ENCODE assay signal across 18 cellular contexts in the genomic region with DNA sequence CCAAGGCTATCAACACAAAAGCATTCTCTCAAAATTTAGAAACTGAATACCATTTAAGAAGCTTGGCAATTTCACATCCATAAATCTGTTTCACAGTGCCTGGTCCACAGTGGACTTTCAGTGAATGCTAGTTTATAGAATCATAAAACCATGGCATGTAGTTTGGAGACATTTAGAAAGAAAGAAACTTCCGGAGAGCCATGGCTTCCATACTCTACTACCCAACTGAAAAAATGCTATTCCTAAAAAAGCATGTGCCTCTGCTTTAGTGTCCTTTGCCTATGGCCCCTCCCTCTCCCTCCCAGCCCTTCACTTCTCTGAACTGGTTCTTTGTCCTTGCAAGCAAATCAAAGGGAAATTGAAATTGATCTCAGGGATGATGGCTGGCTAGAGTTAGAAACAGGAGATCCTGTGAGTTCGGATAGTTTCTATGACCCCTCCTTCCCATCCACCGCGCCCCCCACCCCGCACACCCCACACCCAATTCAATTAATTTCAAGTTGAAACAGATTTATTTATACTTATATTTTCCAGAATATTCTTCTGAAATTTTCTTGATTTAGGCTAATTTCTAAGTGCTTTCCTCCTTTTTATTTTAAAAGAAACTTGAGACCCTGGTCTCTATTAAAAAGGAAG.
DNase-seq lines count a peak whose midpoint lies in the region; ATAC-seq, FAIRE-seq and TF ChIP-seq lines count a peak whose summit lies in the region.
"Had no signal": no experiment of that assay in that cellular context is flagged by ENCODE, and none has a peak within 500 bp of the region (broad histone marks: within the 10 kb centered on the region; RNA-seq: fewer than 3 reads in every experiment).

No MANE protein-coding gene starts in this region.

- peaks cover 2% of the 10 kb centered on the region for H3K36me3 Mint-ChIP-seq in activated CD4-positive, alpha-beta T cell treated with anti-CD3 and anti-CD28 coated beads, Interleukin-2, amount 10 ng/mL, durations not matched to agents 24 days and 14 days (ENCODE audit: low read depth)
- no peaks in the 10 kb centered on the region for H3K36me3 Mint-ChIP-seq in astrocyte (ENCODE audit: low read depth, unreplicated experiment)
- H3K36me3 Mint-ChIP-seq in nephron (ENCODE audit: low read depth): no peaks in the 10 kb centered on the region
- H3K36me3 Mint-ChIP-seq: CD8-positive, alpha-beta T cell had no signal

- H3K4me2 ChIP-seq in astrocyte (ENCODE audit: low read length): peak overlapping the region; percentile 36

- DNase-seq in activated CD4-positive, alpha-beta T cell treated with anti-CD3 and anti-CD28 coated beads, Interleukin-2, amount 10 ng/mL, durations not matched to agents 24 days and 14 days: no peak
- no peak for DNase-seq in activated CD4-positive, alpha-beta T cell treated with anti-CD3 and anti-CD28 coated beads, Interleukin-2, amount 50 U/mL, for 4 hours
- DNase-seq in OCI-M1 (lab: John Stamatoyannopoulos, UW) (peak; percentile 61), astrocyte (ENCODE audit: low read depth) (no peak)
- DNase-seq in stimulated activated CD4-positive, alpha-beta T cell treated with anti-CD3 and anti-CD28 coated beads, Interleukin-2, amount 100 ng/mL, for 48 hours: no peak
- DNase-seq: activated CD4-positive, alpha-beta T cell treated with anti-CD3 and anti-CD28 coated beads for 1 hour; activated T-cell treated with anti-CD3 and anti-CD28 coated beads, Interleukin-2, amount 50 U/mL, for 4 hours; CD8-positive, alpha-beta T cell; effector CD4-positive, alpha-beta T cell; heart left ventricle; nephron progenitor cell; NK-92 treated with Interleukin-12 subunit alpha and Interleukin-12 subunit beta, amount 100 ng/mL, for 24 hours; stimulated activated naive CD4-positive, alpha-beta T cell treated with Interleukin-2 at 50 U/mL for 16 hours; T1000 had no signal

- FAIRE-seq in astrocyte (lab: Jason Lieb, UNC): no peak

- no peak overlapping the region for H3K4me3 ChIP-seq in astrocyte (ENCODE audit: insufficient read depth, low read depth, low read length)
- H3K4me3 ChIP-seq: heart left ventricle, upper lobe of left lung had no signal

- H3K27ac ChIP-seq in astrocyte (ENCODE audit: low read depth, low read length): no peak overlapping the region

- H4K20me1 ChIP-seq in astrocyte (ENCODE audit: insufficient read depth, low read length): no peaks in the 10 kb centered on the region

- H3K36me3 ChIP-seq in astrocyte (ENCODE audit: insufficient read depth, low read length): no peaks in the 10 kb centered on the region
- H3K36me3 ChIP-seq: heart left ventricle, upper lobe of left lung had no signal

- no peak for ATAC-seq in GM18909 (IDR thresholded peaks at IDR 0.05; ENCODE audit: poor library complexity, unreplicated experiment)
- no peak for ATAC-seq in GM19395 (IDR thresholded peaks at IDR 0.05; ENCODE audit: unreplicated experiment)

- H3K4me1 Mint-ChIP-seq in activated CD4-positive, alpha-beta T cell treated with anti-CD3 and anti-CD28 coated beads, Interleukin-2, amount 10 ng/mL, durations not matched to agents 24 days and 14 days: peaks cover 19% of the 10 kb centered on the region
- H3K4me1 Mint-ChIP-seq in astrocyte (ENCODE audit: low read depth, unreplicated experiment): peaks cover 22% of the 10 kb centered on the region
- H3K4me1 Mint-ChIP-seq in nephron: peaks cover 5% of the 10 kb centered on the region

- no peak overlapping the region for H2AFZ ChIP-seq in astrocyte (ENCODE audit: low read depth, low read length)

- peaks cover 13% of the 10 kb centered on the region for H3K9me3 Mint-ChIP-seq in activated CD4-positive, alpha-beta T cell treated with anti-CD3 and anti-CD28 coated beads, Interleukin-2, amount 10 ng/mL, durations not matched to agents 24 days and 14 days
- H3K9me3 Mint-ChIP-seq in astrocyte (ENCODE audit: unreplicated experiment): no peaks in the 10 kb centered on the region
- peaks cover 5% of the 10 kb centered on the region for H3K9me3 Mint-ChIP-seq in nephron
- H3K9me3 Mint-ChIP-seq: CD8-positive, alpha-beta T cell had no signal

- no peaks in the 10 kb centered on the region for H3K27me3 ChIP-seq in astrocyte (ENCODE audit: insufficient read depth, low read length)
- H3K27me3 ChIP-seq: heart left ventricle, upper lobe of left lung had no signal

- H3K27ac Mint-ChIP-seq in activated CD4-positive, alpha-beta T cell treated with anti-CD3 and anti-CD28 coated beads, Interleukin-2, amount 10 ng/mL, durations not matched to agents 24 days and 14 days: peak overlapping the region; percentile 30
- peak overlapping the region; percentile 78 for H3K27ac Mint-ChIP-seq in astrocyte (ENCODE audit: unreplicated experiment)
- peak overlapping the region in 2 of 3 experiments; percentile 6 to 45 for H3K27ac Mint-ChIP-seq in nephron
- H3K27ac Mint-ChIP-seq: CD8-positive, alpha-beta T cell; nephron progenitor cell had no signal

- no peaks in the 10 kb centered on the region for H3K79me2 ChIP-seq in astrocyte (ENCODE audit: insufficient read depth, low read length)

- no peaks in the 10 kb centered on the region for H3K9me3 ChIP-seq in astrocyte (ENCODE audit: insufficient read depth, low read depth, low read length)
- H3K9me3 ChIP-seq: upper lobe of left lung had no signal

- no peak for TF ChIP-seq CTCF in astrocyte (IDR thresholded peaks at IDR 0.05; ENCODE audit: insufficient read depth, low read depth, low read length)
- no peak for TF ChIP-seq CTCF in nephron (IDR thresholded peaks at IDR 0.05; ENCODE audit: unreplicated experiment in 3 of 3)

- peaks cover 5% of the 10 kb centered on the region for H3K4me1 ChIP-seq in astrocyte (ENCODE audit: insufficient read depth, low read length)

- peaks cover 18% of the 10 kb centered on the region for H3K27me3 Mint-ChIP-seq in activated CD4-positive, alpha-beta T cell treated with anti-CD3 and anti-CD28 coated beads, Interleukin-2, amount 10 ng/mL, durations not matched to agents 24 days and 14 days
- H3K27me3 Mint-ChIP-seq in astrocyte (ENCODE audit: low read depth, unreplicated experiment) (no peaks in the 10 kb centered on the region), nephron (ENCODE audit: low read depth) (peaks cover 3% of the 10 kb centered on the region)

- H3K9ac ChIP-seq in astrocyte (ENCODE audit: low read length): no peak overlapping the region

- intact Hi-C loops in activated CD4-positive, alpha-beta T cell treated with anti-CD3 and anti-CD28 coated beads, Interleukin-2, amount 10 ng/mL, durations not matched to agents 24 days and 14 days (cut with micrococcal nuclease): loop anchor here (5.0 kb wide), 1 partner anchor 108 kb away; no protein-coding TSS in a partner anchor

- peak overlapping the region; percentile 25 for H3K4me3 Mint-ChIP-seq in activated CD4-positive, alpha-beta T cell treated with anti-CD3 and anti-CD28 coated beads, Interleukin-2, amount 10 ng/mL, durations not matched to agents 24 days and 14 days
- no peak overlapping the region for H3K4me3 Mint-ChIP-seq in astrocyte (ENCODE audit: unreplicated experiment)
- no peak overlapping the region for H3K4me3 Mint-ChIP-seq in nephron
- H3K4me3 Mint-ChIP-seq: nephron progenitor cell had no signal

Comparison
In these comparisons a context has a peak if more than half of its experiments do, and no peak if none do; other contexts are left out.
1. H3K27ac Mint-ChIP-seq: peak in every context shown above with its lines; median percentile 78 in astrocyte; 30 in activated CD4-positive, alpha-beta T cell treated with anti-CD3 and anti-CD28 coated beads, Interleukin-2, amount 10 ng/mL, durations not matched to agents 24 days and 14 days; 26 in nephron.